ENCODE assay signal across 25 cellular contexts in genomic region chr17:66707051-66707450, GRCh38.
DNase-seq lines count a peak whose midpoint lies in the region; ATAC-seq and TF ChIP-seq lines count a peak whose summit lies in the region.
"Had no signal": no experiment of that assay in that cellular context is flagged by ENCODE, and none has a peak within 500 bp of the region (broad histone marks: within the 10 kb centered on the region; RNA-seq: fewer than 3 reads in every experiment).

No MANE protein-coding gene starts in this region.

- no peak overlapping the region for H2BK15ac ChIP-seq in H9 (ENCODE audit: low read depth, low read length)

- H2BK120ac ChIP-seq in H9 (ENCODE audit: low read depth, low read length, poor library complexity, severe bottlenecking) = no peak overlapping the region

- no peak overlapping the region for H3K27ac ChIP-seq in CD8-positive, alpha-beta T cell (ENCODE audit: low read depth, low read length)
- H3K27ac ChIP-seq in H9 (ENCODE audit: insufficient read length, low read depth, low read length) = no peak overlapping the region
- H3K27ac ChIP-seq: heart left ventricle, SJSA1, testis had no signal

- no peak overlapping the region for H3K18ac ChIP-seq in H9 (ENCODE audit: insufficient read length, low read depth, low read length)

- H3K36me3 ChIP-seq in CD8-positive, alpha-beta T cell (ENCODE audit: insufficient read depth, low read length) = no peaks in the 10 kb centered on the region
- H3K36me3 ChIP-seq: heart left ventricle had no signal

- no peak overlapping the region for H3K4me2 ChIP-seq in H9 (ENCODE audit: insufficient read depth, insufficient read length, low read length)

- CTCF ChIA-PET in CD8-positive, alpha-beta T cell (lab: Charles Lee) = no interaction called here

- no peak overlapping the region for H3K9ac ChIP-seq in H9 (ENCODE audit: extremely low read depth, insufficient read length, low read length)

- intact Hi-C loops in CD8-positive, alpha-beta T cell (cut with DNase I, micrococcal nuclease) = no loop called here

- H2AK5ac ChIP-seq in H9 (ENCODE audit: insufficient read length, low read length) = no peak overlapping the region

- WGBS in H9 (ENCODE audit: extremely low coverage, insufficient read length, low lambda C conversion rate) = no CpG with 5 or more reads among the region's 1 CpG

- H3K27me3 ChIP-seq in CD8-positive, alpha-beta T cell (ENCODE audit: insufficient read depth, low read length) = no peaks in the 10 kb centered on the region
- no peaks in the 10 kb centered on the region for H3K27me3 ChIP-seq in H9 (ENCODE audit: insufficient read depth, low read length)
- H3K27me3 ChIP-seq: dorsolateral prefrontal cortex, heart left ventricle, SJSA1, testis had no signal

- no peak overlapping the region for H4K5ac ChIP-seq in H9 (ENCODE audit: insufficient read length, low read depth, low read length)

- H3K27me3 Mint-ChIP-seq in CD8-positive, alpha-beta T cell (ENCODE audit: low read depth) = no peaks in the 10 kb centered on the region
- H3K27me3 Mint-ChIP-seq in H9 (ENCODE audit: low read depth) (no peaks in the 10 kb centered on the region), memory B cell (no peaks in the 10 kb centered on the region)
- H3K27me3 Mint-ChIP-seq in activated naive CD8-positive, alpha-beta T cell treated with anti-CD3 and anti-CD28 coated beads for 36 hours = no peaks in the 10 kb centered on the region

- no peak overlapping the region for H3K23ac ChIP-seq in H9 (ENCODE audit: insufficient read length, low read depth, low read length)

- no peak overlapping the region for H3T11ph ChIP-seq in H9 (ENCODE audit: low read length)

- H2AFZ ChIP-seq in H9 (ENCODE audit: low read length) = no peak overlapping the region

- H3K4ac ChIP-seq in H9 (ENCODE audit: low read depth, low read length) = no peak overlapping the region

- H3K36me3 Mint-ChIP-seq in CD8-positive, alpha-beta T cell = peaks cover 32% of the 10 kb centered on the region
- H3K36me3 Mint-ChIP-seq in H9 (ENCODE audit: insufficient read depth in 1 of 3, low read depth in 3 of 3) (no peaks in the 10 kb centered on the region), memory B cell (no peaks in the 10 kb centered on the region)
- H3K36me3 Mint-ChIP-seq in activated naive CD8-positive, alpha-beta T cell treated with anti-CD3 and anti-CD28 coated beads for 36 hours = peaks cover 12% of the 10 kb centered on the region
- H3K36me3 Mint-ChIP-seq: stimulated activated memory B cell treated with anti-CD40 and anti-IgM and Interleukin-4, amounts not matched to agents 10 μg/mL and 1 μg/mL and 100 μg/mL, for 72 hours had no signal

- H3K4me1 ChIP-seq in CD8-positive, alpha-beta T cell (ENCODE audit: insufficient read depth, low read length) = peaks cover 8% of the 10 kb centered on the region
- H3K4me1 ChIP-seq in H9 (ENCODE audit: insufficient read depth, low read length) = 0 out of 2 replicates have a peak, but pooled peaks cover 3% of the 10 kb centered on the region
- H3K4me1 ChIP-seq: heart left ventricle, testis had no signal

- H4K91ac ChIP-seq in H9 (ENCODE audit: insufficient read length, low read depth, low read length) = no peak overlapping the region

- H4K20me1 ChIP-seq in H9 (ENCODE audit: control insufficient read depth, insufficient read depth, insufficient read length) = no peaks in the 10 kb centered on the region

- no peak overlapping the region for H3K14ac ChIP-seq in H9 (ENCODE audit: insufficient read depth, low read length)

- no peak for ATAC-seq in CD8-positive, alpha-beta T cell
- ATAC-seq in memory B cell (ENCODE audit: low read depth) = no peak
- no peak for ATAC-seq in GM18519 (IDR thresholded peaks at IDR 0.05; ENCODE audit: low FRiP score, unreplicated experiment)
- ATAC-seq: heart left ventricle; left cardiac atrium; stimulated activated memory B cell treated with anti-CD40 and anti-IgM and Interleukin-4, amounts not matched to agents 10 μg/mL and 1 μg/mL and 100 μg/mL, for 72 hours had no signal

- TF ChIP-seq CTCF in CD8-positive, alpha-beta T cell (IDR thresholded peaks at IDR 0.05) = no peak
- TF ChIP-seq CTCF in H9 (conservative IDR thresholded peaks at IDR 0.05) (no peak), GM20000 (IDR thresholded peaks at IDR 0.05; ENCODE audit: extremely low read depth, missing control alignments) (no peak)

- no peak overlapping the region for H3K4me3 Mint-ChIP-seq in CD8-positive, alpha-beta T cell
- no peak overlapping the region for H3K4me3 Mint-ChIP-seq in H9
- no peak overlapping the region for H3K4me3 Mint-ChIP-seq in activated naive CD8-positive, alpha-beta T cell treated with anti-CD3 and anti-CD28 coated beads for 36 hours
- no peak overlapping the region for H3K4me3 Mint-ChIP-seq in memory B cell
- H3K4me3 Mint-ChIP-seq: CD14-positive monocyte; stimulated activated memory B cell treated with anti-CD40 and anti-IgM and Interleukin-4, amounts not matched to agents 10 μg/mL and 1 μg/mL and 100 μg/mL, for 72 hours; T-helper 1 cell treated with Interleukin-12 subunit alpha and Interleukin-12 subunit beta and Interleukin-4 antibody, amounts not matched to agents 30 μg/mL and 1 μg/mL, for 36 hours had no signal

- no peak overlapping the region for H2BK12ac ChIP-seq in H9 (ENCODE audit: insufficient read length, low read depth, low read length)

- no peaks in the 10 kb centered on the region for H3K79me1 ChIP-seq in H9 (ENCODE audit: insufficient read depth, low read depth, low read length, poor library complexity, severe bottlenecking)

- H3K9me3 ChIP-seq in CD8-positive, alpha-beta T cell (ENCODE audit: low read length) = no peaks in the 10 kb centered on the region
- H3K9me3 ChIP-seq in H9 (ENCODE audit: control insufficient read depth, low read depth, low read length) = no peaks in the 10 kb centered on the region
- H3K9me3 ChIP-seq: heart left ventricle, SJSA1, testis had no signal

- H3K9me3 Mint-ChIP-seq in CD8-positive, alpha-beta T cell = no peaks in the 10 kb centered on the region
- H3K9me3 Mint-ChIP-seq in H9 (no peaks in the 10 kb centered on the region), memory B cell (no peaks in the 10 kb centered on the region)
- H3K9me3 Mint-ChIP-seq in activated naive CD8-positive, alpha-beta T cell treated with anti-CD3 and anti-CD28 coated beads for 36 hours = no peaks in the 10 kb centered on the region
- H3K9me3 Mint-ChIP-seq: CD14-positive monocyte; stimulated activated memory B cell treated with anti-CD40 and anti-IgM and Interleukin-4, amounts not matched to agents 10 μg/mL and 1 μg/mL and 100 μg/mL, for 72 hours; T-helper 1 cell treated with Interleukin-12 subunit alpha and Interleukin-12 subunit beta and Interleukin-4 antibody, amounts not matched to agents 30 μg/mL and 1 μg/mL, for 36 hours had no signal

- POLR2A ChIA-PET in CD8-positive, alpha-beta T cell (lab: Charles Lee) = no interaction called here

- no peak overlapping the region for H2BK20ac ChIP-seq in H9 (ENCODE audit: low read depth, low read length, poor library complexity, severe bottlenecking)

- no peak overlapping the region for H3K56ac ChIP-seq in H9 (ENCODE audit: insufficient read length, low read depth, low read length)

- peak in 1 of 7 experiments; percentile 4 for DNase-seq in CD8-positive, alpha-beta T cell
- peak; percentile 5 for DNase-seq in H9
- no peak for DNase-seq in activated naive CD8-positive, alpha-beta T cell treated with anti-CD3 and anti-CD28 coated beads for 36 hours
- DNase-seq in memory B cell (ENCODE audit: low spot score in 2 of 2) = no peak
- DNase-seq in HPDE6-E6E7 (ENCODE audit: extremely low spot score) = no peak
- no peak for DNase-seq in GM20000 (ENCODE audit: low spot score)
- DNase-seq: activated CD4-positive, alpha-beta T cell treated with anti-CD3 and anti-CD28 coated beads for 48 hours; activated gamma-delta T cell treated with Interleukin-2 at 50 U/mL for 16 hours; caudate nucleus; dorsolateral prefrontal cortex; EL; HCEC 1CT; heart left ventricle; Karpas-422; left cardiac atrium; MV-4-11; NCI-H510A treated with DMSO at 0.1 percent for 48 hours; retina; small intestine; testis had no signal

- H3K23me2 ChIP-seq in H9 (ENCODE audit: insufficient read length, low read depth, low read length, poor library complexity, severe bottlenecking) = no peaks in the 10 kb centered on the region

- H3K4me1 Mint-ChIP-seq in CD8-positive, alpha-beta T cell (ENCODE audit: low read depth) = peaks cover 32% of the 10 kb centered on the region
- H3K4me1 Mint-ChIP-seq in H9 = peaks cover 10 to 18% of the 10 kb centered on the region in 2 experiments
- H3K4me1 Mint-ChIP-seq in activated naive CD8-positive, alpha-beta T cell treated with anti-CD3 and anti-CD28 coated beads for 36 hours = peaks cover 15% of the 10 kb centered on the region
- H3K4me1 Mint-ChIP-seq in memory B cell = peaks cover 15% of the 10 kb centered on the region
- H3K4me1 Mint-ChIP-seq: CD14-positive monocyte had no signal

- H4K8ac ChIP-seq in H9 (replicated peaks; ENCODE audit: insufficient read length, low read depth, low read length) = no peak overlapping the region

- H3K4me3 ChIP-seq in CD8-positive, alpha-beta T cell (ENCODE audit: low read depth, low read length) = no peak overlapping the region
- H3K4me3 ChIP-seq: dorsolateral prefrontal cortex, heart left ventricle, SJSA1, testis had no signal

- peak overlapping the region; percentile 69 for H3K27ac Mint-ChIP-seq in CD8-positive, alpha-beta T cell
- H3K27ac Mint-ChIP-seq in H9 (no peak overlapping the region), memory B cell (peak overlapping the region; percentile 19)
- peak overlapping the region; percentile 17 for H3K27ac Mint-ChIP-seq in activated naive CD8-positive, alpha-beta T cell treated with anti-CD3 and anti-CD28 coated beads for 36 hours
- H3K27ac Mint-ChIP-seq: stimulated activated memory B cell treated with anti-CD40 and anti-IgM and Interleukin-4, amounts not matched to agents 10 μg/mL and 1 μg/mL and 100 μg/mL, for 72 hours had no signal

- no peak overlapping the region for H2BK5ac ChIP-seq in H9 (ENCODE audit: insufficient read length, low read length)

- H3K79me2 ChIP-seq in H9 (ENCODE audit: insufficient read depth, low read length) = no peaks in the 10 kb centered on the region

Comparison
In these comparisons a context has a peak if more than half of its experiments do, and no peak if none do; other contexts are left out.
1. H3K27ac Mint-ChIP-seq: peak in CD8-positive, alpha-beta T cell (single experiment), activated naive CD8-positive, alpha-beta T cell treated with anti-CD3 and anti-CD28 coated beads for 36 hours (single experiment) and memory B cell (single experiment); none in H9 (0 of 3).